Comparison of ENCODE assay signal across 11 cellular contexts in the genomic region with DNA sequence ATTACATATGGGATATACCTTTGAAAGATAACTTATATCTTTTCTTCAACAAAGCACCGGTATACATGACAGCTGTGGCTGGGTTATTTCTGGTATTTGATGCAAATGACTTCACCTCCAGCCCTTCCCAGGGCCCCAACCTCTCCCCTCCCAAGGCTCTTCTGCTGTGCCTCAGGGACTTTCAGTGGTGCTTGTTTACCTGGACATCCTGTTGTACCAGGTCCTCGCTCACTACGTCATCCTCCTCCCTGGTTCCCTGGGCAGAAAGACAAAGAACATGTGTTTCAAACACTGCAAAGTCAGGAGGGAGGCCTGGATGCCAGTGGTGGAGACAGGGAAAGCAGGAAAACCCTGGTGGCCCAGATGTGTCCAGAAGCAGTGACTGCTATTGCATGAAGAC. TPM values are rescaled to one million over a fixed set of nuclear protein-coding genes. Genes with fewer than 3 reads are reported as not detected.
A peak's percentile ranks its signal among the peaks of the same experiment; 100 is the strongest.
DNase-seq lines count a peak whose midpoint lies in the region; ATAC-seq and TF ChIP-seq lines count a peak whose summit lies in the region.
"Had no signal": no experiment of that assay in that cellular context is flagged by ENCODE, and none has a peak within 500 bp of the region (broad histone marks: within the 10 kb centered on the region; RNA-seq: fewer than 3 reads in every experiment).

No MANE protein-coding gene starts in this region.

- no peaks in the 10 kb centered on the region for H3K9me3 ChIP-seq in spleen
- H3K9me3 ChIP-seq: SJSA1 had no signal

- no peaks in the 10 kb centered on the region for H3K27me3 Mint-ChIP-seq in activated naive CD4-positive, alpha-beta T cell treated with anti-CD3 and anti-CD28 coated beads for 36 hours (ENCODE audit: low read depth)

- peaks cover 70% of the 10 kb centered on the region for H3K4me1 Mint-ChIP-seq in activated naive CD4-positive, alpha-beta T cell treated with anti-CD3 and anti-CD28 coated beads for 36 hours (ENCODE audit: low read depth)

- peak overlapping the region; percentile 72 for H3K27ac Mint-ChIP-seq in activated naive CD4-positive, alpha-beta T cell treated with anti-CD3 and anti-CD28 coated beads for 36 hours
- H3K27ac Mint-ChIP-seq: activated T-helper 1 cell treated with anti-CD3 and anti-CD28 coated beads, Interleukin-12 subunit alpha, Interleukin-12 subunit beta, Interleukin-2, Interleukin-4 antibody, amounts not matched to agents 30 ng/mL and 10 ng/mL and 1 ng/mL, durations not matched to agents 14 hours and 24 hours and 36 hours had no signal

- 47 to 83% (median 71%) methylated on average over 3 of the region's 3 CpGs for WGBS in spleen, 5 donors

- H3K27me3 ChIP-seq in spleen (replicated peaks in 1 of 7) = no peaks in the 10 kb centered on the region
- H3K27me3 ChIP-seq: SJSA1 had no signal

- H3K27ac ChIP-seq in spleen = peak overlapping the region; percentile 5 to 85 (median 64)
- H3K27ac ChIP-seq: SJSA1 had no signal

- H3K4me3 Mint-ChIP-seq in activated naive CD4-positive, alpha-beta T cell treated with anti-CD3 and anti-CD28 coated beads for 36 hours = no peak overlapping the region
- H3K4me3 Mint-ChIP-seq: activated T-helper 1 cell treated with anti-CD3 and anti-CD28 coated beads, Interleukin-12 subunit alpha, Interleukin-12 subunit beta, Interleukin-2, Interleukin-4 antibody, amounts not matched to agents 30 ng/mL and 10 ng/mL and 1 ng/mL, durations not matched to agents 14 hours and 24 hours and 36 hours had no signal

- ATAC-seq in GM21825 (IDR thresholded peaks at IDR 0.05; ENCODE audit: unreplicated experiment) (peak; percentile 67), HG02973 (IDR thresholded peaks at IDR 0.05; ENCODE audit: unreplicated experiment) (no peak)

- H3K4me3 ChIP-seq in spleen = no peak overlapping the region
- H3K4me3 ChIP-seq: SJSA1 had no signal

- TF ChIP-seq CTCF in spleen (IDR thresholded peaks at IDR 0.05 in 8 of 11, conservative IDR thresholded peaks at IDR 0.05 in 3 of 11) = no peak

- TF ChIP-seq POLR2A in spleen (IDR thresholded peaks at IDR 0.05) = no peak

- H3K4me1 ChIP-seq in spleen = peaks cover 22 to 97% (median 52%) of the 10 kb centered on the region in 6 donors
- H3K4me1 ChIP-seq: SJSA1 had no signal

- no peak for DNase-seq in activated naive CD4-positive, alpha-beta T cell treated with anti-CD3 and anti-CD28 coated beads for 36 hours
- DNase-seq in activated naive CD4-positive, alpha-beta T cell treated with anti-CD3 and anti-CD28 coated beads, Interleukin-2, amount 50 U/mL, for 16 hours = no peak
- DNase-seq in NCI-H526 (lab: John Stamatoyannopoulos, UW) = peak; percentile 75 to 76
- peak; percentile 70 for DNase-seq in spleen
- DNase-seq in AG08396 (ENCODE audit: low spot score) = no peak
- DNase-seq in SK-N-DZ (ENCODE audit: low spot score) = no peak
- DNase-seq: MV-4-11 had no signal

- H3K36me3 Mint-ChIP-seq in activated naive CD4-positive, alpha-beta T cell treated with anti-CD3 and anti-CD28 coated beads for 36 hours (ENCODE audit: low read depth) = peaks cover 60% of the 10 kb centered on the region

- peaks cover 0 to 100% (median 98%) of the 10 kb centered on the region in 6 donors for H3K36me3 ChIP-seq in spleen

- intact Hi-C loops in activated naive CD4-positive, alpha-beta T cell treated with anti-CD3 and anti-CD28 coated beads for 36 hours (cut with micrococcal nuclease) = no loop called here
- intact Hi-C loops in spleen (cut with DNase I; ENCODE audit: low total_unique reads) = no loop called here

- H3K9me3 Mint-ChIP-seq in activated naive CD4-positive, alpha-beta T cell treated with anti-CD3 and anti-CD28 coated beads for 36 hours = no peaks in the 10 kb centered on the region
- H3K9me3 Mint-ChIP-seq: activated T-helper 1 cell treated with anti-CD3 and anti-CD28 coated beads, Interleukin-12 subunit alpha, Interleukin-12 subunit beta, Interleukin-2, Interleukin-4 antibody, amounts not matched to agents 30 ng/mL and 10 ng/mL and 1 ng/mL, durations not matched to agents 14 hours and 24 hours and 36 hours had no signal

- CTCF ChIA-PET in activated naive CD4-positive, alpha-beta T cell treated with anti-CD3 and anti-CD28 coated beads for 36 hours (lab: Charles Lee) = interaction anchor here (0.6 to 2.1 kb wide), 5 partner anchors 10 to 347 kb away, joined by 3 to 7 read pairs (median 4); a partner anchor contains a TSS

RNA-seq across cellular contexts. Expression of a gene that starts 23.4 kb away (rescaled TPM):
- 100 to 1,000 TPM; 272 to 284 TPM for total RNA-seq in activated naive CD4-positive, alpha-beta T cell treated with anti-CD3 and anti-CD28 coated beads for 36 hours
- 100 to 1,000 TPM; 142 to 295 (median 210) TPM for total RNA-seq in spleen
- polyA plus RNA-seq in spleen = 100 to 1,000 TPM; 141 to 186 (median 155) TPM
- polyA plus RNA-seq in SK-N-DZ (2014; cell fraction: cytosol; rRNA removed) = 82.5 and 86.8 TPM in 2 replicates
- 62.4 and 66.7 TPM in 2 replicates for polyA plus RNA-seq in SK-N-DZ (2014; cell fraction: nucleus; rRNA removed)

RNA-seq across cellular contexts. Expression of a gene that starts 53.4 kb away (rescaled TPM):
- 100 to 1,000 TPM; 238 to 263 TPM for total RNA-seq in activated naive CD4-positive, alpha-beta T cell treated with anti-CD3 and anti-CD28 coated beads for 36 hours
- 100 to 1,000 TPM; 179 to 260 (median 218) TPM for total RNA-seq in spleen
- polyA plus RNA-seq in spleen = 100 to 1,000 TPM in 1 of 3 donors, 10 to 100 TPM in 2; 67.7 to 149 (median 95.9) TPM
- polyA plus RNA-seq in SK-N-DZ (2014; cell fraction: cytosol; rRNA removed) = 28.2 and 39.3 TPM in 2 replicates
- polyA plus RNA-seq in SK-N-DZ (2014; cell fraction: nucleus; rRNA removed) = 16.4 and 27.8 TPM in 2 replicates

Comparison
In these comparisons a context has a peak if more than half of its experiments do, and no peak if none do; other contexts are left out.
1. DNase-seq: peak in NCI-H526 (2 of 2) and spleen (single experiment); none in activated naive CD4-positive, alpha-beta T cell treated with anti-CD3 and anti-CD28 coated beads for 36 hours (single experiment), activated naive CD4-positive, alpha-beta T cell treated with anti-CD3 and anti-CD28 coated beads, Interleukin-2, amount 50 U/mL, for 16 hours (single experiment), AG08396 (single experiment) and SK-N-DZ (single experiment).